Comparison of ENCODE assay signal across 2 cellular contexts in the genomic region with DNA sequence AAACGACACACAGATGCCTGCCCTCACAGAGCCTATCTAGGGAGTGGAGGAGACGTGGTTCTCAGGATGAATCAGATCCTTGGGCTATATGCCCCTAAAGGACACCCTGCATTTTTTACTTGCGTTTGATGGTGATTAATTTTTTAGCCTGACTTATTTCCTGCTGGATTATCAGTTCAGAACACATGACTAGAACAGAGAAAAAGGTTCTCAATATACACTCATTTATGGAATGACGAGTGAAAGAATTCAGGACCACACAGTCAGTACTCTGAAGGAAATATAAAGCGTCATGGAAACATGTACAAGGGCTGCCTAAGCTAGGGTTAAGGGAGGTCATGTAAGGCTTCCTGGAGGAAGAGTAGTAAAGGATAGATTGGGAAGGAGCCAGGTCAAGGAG.
TF ChIP-seq lines count a peak whose summit lies in the region.

No MANE protein-coding gene starts in this region.

TF ChIP-seq in liver, 16 proteins besides CTCF, POLR2A, EP300 and RAD21 (continued from another document):
- TF ChIP-seq, protein P1, sequence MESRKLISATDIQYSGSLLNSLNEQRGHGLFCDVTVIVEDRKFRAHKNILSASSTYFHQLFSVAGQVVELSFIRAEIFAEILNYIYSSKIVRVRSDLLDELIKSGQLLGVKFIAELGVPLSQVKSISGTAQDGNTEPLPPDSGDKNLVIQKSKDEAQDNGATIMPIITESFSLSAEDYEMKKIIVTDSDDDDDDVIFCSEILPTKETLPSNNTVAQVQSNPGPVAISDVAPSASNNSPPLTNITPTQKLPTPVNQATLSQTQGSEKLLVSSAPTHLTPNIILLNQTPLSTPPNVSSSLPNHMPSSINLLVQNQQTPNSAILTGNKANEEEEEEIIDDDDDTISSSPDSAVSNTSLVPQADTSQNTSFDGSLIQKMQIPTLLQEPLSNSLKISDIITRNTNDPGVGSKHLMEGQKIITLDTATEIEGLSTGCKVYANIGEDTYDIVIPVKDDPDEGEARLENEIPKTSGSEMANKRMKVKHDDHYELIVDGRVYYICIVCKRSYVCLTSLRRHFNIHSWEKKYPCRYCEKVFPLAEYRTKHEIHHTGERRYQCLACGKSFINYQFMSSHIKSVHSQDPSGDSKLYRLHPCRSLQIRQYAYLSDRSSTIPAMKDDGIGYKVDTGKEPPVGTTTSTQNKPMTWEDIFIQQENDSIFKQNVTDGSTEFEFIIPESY (IDR thresholded peaks at IDR 0.05) = no peak
- TF ChIP-seq RXRA (IDR thresholded peaks at IDR 0.05) = peak in 1 of 2 donors; percentile 16
- TF ChIP-seq, protein P2, sequence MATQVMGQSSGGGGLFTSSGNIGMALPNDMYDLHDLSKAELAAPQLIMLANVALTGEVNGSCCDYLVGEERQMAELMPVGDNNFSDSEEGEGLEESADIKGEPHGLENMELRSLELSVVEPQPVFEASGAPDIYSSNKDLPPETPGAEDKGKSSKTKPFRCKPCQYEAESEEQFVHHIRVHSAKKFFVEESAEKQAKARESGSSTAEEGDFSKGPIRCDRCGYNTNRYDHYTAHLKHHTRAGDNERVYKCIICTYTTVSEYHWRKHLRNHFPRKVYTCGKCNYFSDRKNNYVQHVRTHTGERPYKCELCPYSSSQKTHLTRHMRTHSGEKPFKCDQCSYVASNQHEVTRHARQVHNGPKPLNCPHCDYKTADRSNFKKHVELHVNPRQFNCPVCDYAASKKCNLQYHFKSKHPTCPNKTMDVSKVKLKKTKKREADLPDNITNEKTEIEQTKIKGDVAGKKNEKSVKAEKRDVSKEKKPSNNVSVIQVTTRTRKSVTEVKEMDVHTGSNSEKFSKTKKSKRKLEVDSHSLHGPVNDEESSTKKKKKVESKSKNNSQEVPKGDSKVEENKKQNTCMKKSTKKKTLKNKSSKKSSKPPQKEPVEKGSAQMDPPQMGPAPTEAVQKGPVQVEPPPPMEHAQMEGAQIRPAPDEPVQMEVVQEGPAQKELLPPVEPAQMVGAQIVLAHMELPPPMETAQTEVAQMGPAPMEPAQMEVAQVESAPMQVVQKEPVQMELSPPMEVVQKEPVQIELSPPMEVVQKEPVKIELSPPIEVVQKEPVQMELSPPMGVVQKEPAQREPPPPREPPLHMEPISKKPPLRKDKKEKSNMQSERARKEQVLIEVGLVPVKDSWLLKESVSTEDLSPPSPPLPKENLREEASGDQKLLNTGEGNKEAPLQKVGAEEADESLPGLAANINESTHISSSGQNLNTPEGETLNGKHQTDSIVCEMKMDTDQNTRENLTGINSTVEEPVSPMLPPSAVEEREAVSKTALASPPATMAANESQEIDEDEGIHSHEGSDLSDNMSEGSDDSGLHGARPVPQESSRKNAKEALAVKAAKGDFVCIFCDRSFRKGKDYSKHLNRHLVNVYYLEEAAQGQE (IDR thresholded peaks at IDR 0.05) = no peak
- TF ChIP-seq, protein P3, sequence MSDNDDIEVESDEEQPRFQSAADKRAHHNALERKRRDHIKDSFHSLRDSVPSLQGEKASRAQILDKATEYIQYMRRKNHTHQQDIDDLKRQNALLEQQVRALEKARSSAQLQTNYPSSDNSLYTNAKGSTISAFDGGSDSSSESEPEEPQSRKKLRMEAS (IDR thresholded peaks at IDR 0.05) = no peak
- TF ChIP-seq EGR1 (IDR thresholded peaks at IDR 0.05; ENCODE audit: low read depth in 2 of 2) = no peak
- no peak for TF ChIP-seq GABPA (IDR thresholded peaks at IDR 0.05 in 1 of 2, conservative IDR thresholded peaks at IDR 0.05 in 1 of 2)
- no peak for TF ChIP-seq JUND (IDR thresholded peaks at IDR 0.05)
- no peak for TF ChIP-seq FOXA1 (IDR thresholded peaks at IDR 0.05)
TF ChIP-seq in liver: peak in this region for 2.

TF ChIP-seq in HepG2, 621 proteins besides CTCF, POLR2A, EP300 and RAD21 (continued from another document):
- TF ChIP-seq ZNF652 (CRISPR knock-in tag; IDR thresholded peaks at IDR 0.05; ENCODE audit: borderline replicate concordance, low read depth) = no peak
